In the genomic region with DNA sequence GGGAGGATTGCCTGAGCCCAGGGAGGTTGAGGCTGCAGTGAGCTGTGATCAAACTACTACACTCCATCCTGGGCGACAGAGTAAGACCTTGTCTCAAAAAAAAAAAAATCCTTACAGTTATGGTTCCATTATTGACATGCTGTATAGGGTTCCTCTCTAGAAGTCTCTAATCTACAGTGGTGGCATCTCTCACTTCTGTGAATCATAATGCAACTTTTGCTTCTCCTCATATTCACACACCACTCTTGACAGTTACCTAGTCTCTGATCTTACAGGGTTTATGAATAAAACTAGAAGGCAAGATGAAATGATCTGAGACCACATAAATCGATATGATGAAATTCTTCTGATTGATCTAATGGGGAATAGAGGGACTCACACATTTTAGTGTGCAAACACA, we compare ENCODE assay signal across 8 cellular contexts. TPM values are rescaled to one million over a fixed set of nuclear protein-coding genes. Genes with fewer than 3 reads are reported as not detected.
DNase-seq lines count a peak whose midpoint lies in the region; ATAC-seq and TF ChIP-seq lines count a peak whose summit lies in the region.

No MANE protein-coding gene starts in this region.

- no peaks in the 10 kb centered on the region for H3K27me3 ChIP-seq in psoas muscle (ENCODE audit: insufficient read depth in 3 of 3, low read length in 2 of 3)
- no peaks in the 10 kb centered on the region for H3K27me3 ChIP-seq in mesendoderm (ENCODE audit: insufficient read depth, low read length, poor library complexity)

- no peaks in the 10 kb centered on the region for H3K9me3 Mint-ChIP-seq in activated CD8-positive, alpha-beta memory T cell treated with anti-CD3 and anti-CD28 coated beads, Interleukin-2, amount 10 ng/mL, durations not matched to agents 7 days and 5 days (ENCODE audit: low read depth)
- H3K9me3 Mint-ChIP-seq in T-helper 2 cell treated with Interferon-gamma antibody and Interleukin-4, amounts not matched to agents 5 μg/mL and 100 μg/mL, for 36 hours, result no peaks in the 10 kb centered on the region
- H3K9me3 Mint-ChIP-seq in stimulated activated naive B cell treated with anti-CD40 and anti-IgM and Interleukin-4, amounts not matched to agents 10 μg/mL and 1 μg/mL and 100 μg/mL, for 72 hours, result peaks cover 0 to 6% of the 10 kb centered on the region in 2 donors

- H3K27ac ChIP-seq in psoas muscle, result no peak overlapping the region
- no peak overlapping the region for H3K27ac ChIP-seq in mesendoderm (ENCODE audit: low read depth, low read length)

- H3K79me1 ChIP-seq in mesendoderm (ENCODE audit: low read length), result no peaks in the 10 kb centered on the region

- no peak overlapping the region for H2BK5ac ChIP-seq in mesendoderm (ENCODE audit: low read length)

- H2AK5ac ChIP-seq in mesendoderm (ENCODE audit: low read length), result no peak overlapping the region

- H3K4me1 Mint-ChIP-seq in activated CD8-positive, alpha-beta memory T cell treated with anti-CD3 and anti-CD28 coated beads, Interleukin-2, amount 10 ng/mL, durations not matched to agents 7 days and 5 days, result peaks cover 60% of the 10 kb centered on the region
- peaks cover 55% of the 10 kb centered on the region for H3K4me1 Mint-ChIP-seq in T-helper 2 cell treated with Interferon-gamma antibody and Interleukin-4, amounts not matched to agents 5 μg/mL and 100 μg/mL, for 36 hours (ENCODE audit: low read depth)
- peaks cover 20 to 47% of the 10 kb centered on the region in 2 donors for H3K4me1 Mint-ChIP-seq in stimulated activated naive B cell treated with anti-CD40 and anti-IgM and Interleukin-4, amounts not matched to agents 10 μg/mL and 1 μg/mL and 100 μg/mL, for 72 hours

- no peaks in the 10 kb centered on the region for H3K79me2 ChIP-seq in mesendoderm (ENCODE audit: control insufficient read depth, insufficient read depth, low read length)

- DNase-seq in activated CD8-positive, alpha-beta memory T cell treated with anti-CD3 and anti-CD28 coated beads, Interleukin-2, amount 10 ng/mL, durations not matched to agents 7 days and 5 days, result no peak
- no peak for DNase-seq in activated CD8-positive, alpha-beta memory T cell treated with anti-CD3 and anti-CD28 coated beads for 24 hours
- DNase-seq in T-helper 2 cell treated with Interferon-gamma antibody and Interleukin-4, amounts not matched to agents 5 μg/mL and 100 μg/mL, for 36 hours (ENCODE audit: low spot score), result no peak
- DNase-seq in stimulated activated naive B cell treated with anti-CD40 and anti-IgM and Interleukin-4, amounts not matched to agents 10 μg/mL and 1 μg/mL and 100 μg/mL, for 72 hours, result no peak
- DNase-seq in psoas muscle (no peak), NCI-H2081 treated with DMSO at 0.1 percent for 48 hours (lab: John Stamatoyannopoulos, UW) (no peak), mesendoderm (no peak)

- no peak overlapping the region for H3K56ac ChIP-seq in mesendoderm (ENCODE audit: low read length)

- no peaks in the 10 kb centered on the region for H3K27me3 Mint-ChIP-seq in activated CD8-positive, alpha-beta memory T cell treated with anti-CD3 and anti-CD28 coated beads, Interleukin-2, amount 10 ng/mL, durations not matched to agents 7 days and 5 days
- no peaks in the 10 kb centered on the region for H3K27me3 Mint-ChIP-seq in T-helper 2 cell treated with Interferon-gamma antibody and Interleukin-4, amounts not matched to agents 5 μg/mL and 100 μg/mL, for 36 hours (ENCODE audit: low read depth)
- no peaks in the 10 kb centered on the region for H3K27me3 Mint-ChIP-seq in stimulated activated naive B cell treated with anti-CD40 and anti-IgM and Interleukin-4, amounts not matched to agents 10 μg/mL and 1 μg/mL and 100 μg/mL, for 72 hours

- no peak overlapping the region for H4K5ac ChIP-seq in mesendoderm (ENCODE audit: low read length)

- H3K4ac ChIP-seq in mesendoderm (ENCODE audit: low read depth, low read length), result no peak overlapping the region

- no peak overlapping the region for H2BK15ac ChIP-seq in mesendoderm (replicated peaks; ENCODE audit: low read depth)

- no peak overlapping the region for H2BK120ac ChIP-seq in mesendoderm (ENCODE audit: low read depth, low read length)

- H3K4me2 ChIP-seq in mesendoderm (ENCODE audit: low read length), result no peak overlapping the region

- H3K4me3 ChIP-seq in psoas muscle (no peak overlapping the region), mesendoderm (ENCODE audit: low read length) (no peak overlapping the region)

- intact Hi-C loops in psoas muscle (cut with DNase I), result no loop called here

- CTCF ChIA-PET in activated CD8-positive, alpha-beta memory T cell treated with anti-CD3 and anti-CD28 coated beads, Interleukin-2, amount 10 ng/mL, durations not matched to agents 7 days and 5 days (lab: Charles Lee), result interaction anchor here (1.4 kb wide), 1 partner anchor 41 kb away, joined by 4 read pairs; a partner anchor contains a TSS

- peak overlapping the region; percentile 93 for H3K27ac Mint-ChIP-seq in activated CD8-positive, alpha-beta memory T cell treated with anti-CD3 and anti-CD28 coated beads, Interleukin-2, amount 10 ng/mL, durations not matched to agents 7 days and 5 days
- H3K27ac Mint-ChIP-seq in T-helper 2 cell treated with Interferon-gamma antibody and Interleukin-4, amounts not matched to agents 5 μg/mL and 100 μg/mL, for 36 hours, result peak overlapping the region; percentile 90
- peak overlapping the region; percentile 86 for H3K27ac Mint-ChIP-seq in stimulated activated naive B cell treated with anti-CD40 and anti-IgM and Interleukin-4, amounts not matched to agents 10 μg/mL and 1 μg/mL and 100 μg/mL, for 72 hours

- no peak overlapping the region for H3K18ac ChIP-seq in mesendoderm (ENCODE audit: low read length)

- H3K36me3 Mint-ChIP-seq in activated CD8-positive, alpha-beta memory T cell treated with anti-CD3 and anti-CD28 coated beads, Interleukin-2, amount 10 ng/mL, durations not matched to agents 7 days and 5 days, result peaks cover 12% of the 10 kb centered on the region
- H3K36me3 Mint-ChIP-seq in T-helper 2 cell treated with Interferon-gamma antibody and Interleukin-4, amounts not matched to agents 5 μg/mL and 100 μg/mL, for 36 hours (ENCODE audit: low read depth), result peaks cover 14% of the 10 kb centered on the region
- peaks cover 6 to 7% of the 10 kb centered on the region in 2 donors for H3K36me3 Mint-ChIP-seq in stimulated activated naive B cell treated with anti-CD40 and anti-IgM and Interleukin-4, amounts not matched to agents 10 μg/mL and 1 μg/mL and 100 μg/mL, for 72 hours

- H3K4me3 Mint-ChIP-seq in activated CD8-positive, alpha-beta memory T cell treated with anti-CD3 and anti-CD28 coated beads, Interleukin-2, amount 10 ng/mL, durations not matched to agents 7 days and 5 days, result peak overlapping the region; percentile 51
- peak overlapping the region; percentile 65 for H3K4me3 Mint-ChIP-seq in T-helper 2 cell treated with Interferon-gamma antibody and Interleukin-4, amounts not matched to agents 5 μg/mL and 100 μg/mL, for 36 hours
- peak overlapping the region; percentile 55 to 70 for H3K4me3 Mint-ChIP-seq in stimulated activated naive B cell treated with anti-CD40 and anti-IgM and Interleukin-4, amounts not matched to agents 10 μg/mL and 1 μg/mL and 100 μg/mL, for 72 hours

- no peaks in the 10 kb centered on the region for H3K9me3 ChIP-seq in psoas muscle

- peak; percentile 89 for ATAC-seq in activated CD8-positive, alpha-beta memory T cell treated with anti-CD3 and anti-CD28 coated beads, Interleukin-2, amount 10 ng/mL, durations not matched to agents 7 days and 5 days
- peak; percentile 64 for ATAC-seq in HG02852 (IDR thresholded peaks at IDR 0.05; ENCODE audit: unreplicated experiment)
- ATAC-seq in stimulated activated naive B cell treated with anti-CD40 and anti-IgM and Interleukin-4, amounts not matched to agents 10 μg/mL and 1 μg/mL and 100 μg/mL, for 72 hours (replicated peaks), result peak; percentile 86 to 89
- ATAC-seq in psoas muscle, result no peak

- no peak overlapping the region for H3K9ac ChIP-seq in mesendoderm (ENCODE audit: low read length)

- H3K36me3 ChIP-seq in psoas muscle (ENCODE audit: insufficient read depth in 1 of 2, low read depth in 1 of 2), result no peaks in the 10 kb centered on the region
- no peaks in the 10 kb centered on the region for H3K36me3 ChIP-seq in mesendoderm (ENCODE audit: control insufficient read depth, insufficient read depth, low read length)

- WGBS in psoas muscle, 3 donors, result 77 to 95% (median 89%) methylated on average over 2 of the region's 2 CpGs
- WGBS in mesendoderm (ENCODE audit: extremely low coverage, insufficient coverage, low lambda C conversion rate), result no CpG with 5 or more reads among the region's 2 CpGs

- no peak overlapping the region for H3K23ac ChIP-seq in mesendoderm (ENCODE audit: low read length)

- H4K8ac ChIP-seq in mesendoderm (ENCODE audit: low read depth, low read length), result no peak overlapping the region

- no peaks in the 10 kb centered on the region for H3K4me1 ChIP-seq in psoas muscle
- H3K4me1 ChIP-seq in mesendoderm (ENCODE audit: control insufficient read depth, low read depth, low read length), result no peaks in the 10 kb centered on the region

- no peak for TF ChIP-seq CTCF in psoas muscle (IDR thresholded peaks at IDR 0.05)

RNA-seq across cellular contexts. Expression of a gene that starts 40.6 kb away (rescaled TPM):
- 10 to 100 TPM; 57.1 to 63.1 TPM for total RNA-seq in activated CD8-positive, alpha-beta memory T cell treated with anti-CD3 and anti-CD28 coated beads, Interleukin-2, amount 10 ng/mL, durations not matched to agents 7 days and 5 days
- total RNA-seq in psoas muscle, result 1 to 10 TPM; 1.6 to 4.4 (median 2.2) TPM
- 1 to 10 TPM; 1.6 to 2.0 (median 1.9) TPM for polyA plus RNA-seq in psoas muscle
- 1.7 TPM for polyA plus RNA-seq in mesendoderm (2013, experiment 1 of 2)
- 1.5 TPM for polyA plus RNA-seq in mesendoderm (2013, experiment 2 of 2)

Comparison
In these comparisons a context has a peak if more than half of its experiments do, and no peak if none do; other contexts are left out.
1. ATAC-seq: peak in activated CD8-positive, alpha-beta memory T cell treated with anti-CD3 and anti-CD28 coated beads, Interleukin-2, amount 10 ng/mL, durations not matched to agents 7 days and 5 days (single experiment), HG02852 (single experiment) and stimulated activated naive B cell treated with anti-CD40 and anti-IgM and Interleukin-4, amounts not matched to agents 10 μg/mL and 1 μg/mL and 100 μg/mL, for 72 hours (2 of 2); none in psoas muscle (0 of 4).
2. RNA of a gene that starts 40.6 kb away (total RNA-seq): 57.1 to 63.1 TPM in activated CD8-positive, alpha-beta memory T cell treated with anti-CD3 and anti-CD28 coated beads, Interleukin-2, amount 10 ng/mL, durations not matched to agents 7 days and 5 days; 1.6 to 4.4 TPM in psoas muscle; every median in the first group is over 10 times any median in the second.
3. Peak in every context shown above with its lines, with median percentiles within 50 percentile points of each other: H3K27ac Mint-ChIP-seq and H3K4me3 Mint-ChIP-seq.